13 cellular contexts compared by ENCODE assay signal in genomic region chr12:21354641-21355040, GRCh38. TPM values are rescaled to one million over a fixed set of nuclear protein-coding genes. Genes with fewer than 3 reads are reported as not detected.
DNase-seq lines count a peak whose midpoint lies in the region; TF ChIP-seq lines count a peak whose summit lies in the region.
"Had no signal": no experiment of that assay in that cellular context is flagged by ENCODE, and none has a peak within 500 bp of the region (broad histone marks: within the 10 kb centered on the region; RNA-seq: fewer than 3 reads in every experiment).

No MANE protein-coding gene starts in this region.

- no peaks in the 10 kb centered on the region for H3K4me1 Mint-ChIP-seq in Calu3 (ENCODE audit: low read depth, unreplicated experiment)

- no peaks in the 10 kb centered on the region for H3K36me3 Mint-ChIP-seq in Calu3 (ENCODE audit: insufficient read depth, unreplicated experiment)

- intact Hi-C loops in Calu3 (cut with micrococcal nuclease; ENCODE audit: unreplicated experiment): no loop called here

- no peak overlapping the region for H3K4me3 Mint-ChIP-seq in Calu3 (ENCODE audit: low read depth, unreplicated experiment)
- H3K4me3 Mint-ChIP-seq: CD4-positive, alpha-beta T cell had no signal

- no peak for TF ChIP-seq CTCF in Calu3 (IDR thresholded peaks at IDR 0.05; ENCODE audit: unreplicated experiment)

- CTCF ChIA-PET in Calu3 (lab: Charles Lee): no interaction called here

- H3K27ac Mint-ChIP-seq in Calu3 (ENCODE audit: unreplicated experiment): no peak overlapping the region
- H3K27ac Mint-ChIP-seq: CD4-positive, alpha-beta T cell had no signal

- DNase-seq in EL: peak; percentile 17
- DNase-seq in HS-5 (ENCODE audit: low read depth): peak; percentile 11
- peak; percentile 15 for DNase-seq in RKO (ENCODE audit: low spot score)
- peak; percentile 5 for DNase-seq in kidney tubule cell (ENCODE audit: low spot score)
- no peak for DNase-seq in HuH-7 (ENCODE audit: low spot score)
- no peak for DNase-seq in Calu3
- DNase-seq in C1 segment of cervical spinal cord (lab: John Stamatoyannopoulos, UW): no peak
- DNase-seq: 8988T; ACHN; CD4-positive, alpha-beta T cell; DMS79; GF-D8 had no signal

- H3K9me3 Mint-ChIP-seq in Calu3 (ENCODE audit: low read depth, unreplicated experiment): no peaks in the 10 kb centered on the region
- H3K9me3 Mint-ChIP-seq: CD4-positive, alpha-beta T cell had no signal

- BruUV-seq in Calu3 (replicated peaks; lab: Mats Ljungman, UMichigan): no TSS peak

- H3K27me3 Mint-ChIP-seq in Calu3 (ENCODE audit: unreplicated experiment): no peaks in the 10 kb centered on the region

RNA-seq across cellular contexts. Expression of gene IAPP, which starts 18.1 kb away (rescaled TPM):
- total RNA-seq in Calu3 (2022): not detected in 2 replicates
- total RNA-seq: CD4-positive, alpha-beta T cell; H1 had no signal

RNA-seq across cellular contexts. Expression of gene SLCO1A2, which starts 19.9 kb away (rescaled TPM):
- total RNA-seq in Calu3 (2022): not detected in 2 replicates
- total RNA-seq: CD4-positive, alpha-beta T cell had no signal

Comparison
In these comparisons a context has a peak if more than half of its experiments do, and no peak if none do; other contexts are left out.
1. DNase-seq: peak in EL (single experiment), HS-5 (single experiment), RKO (single experiment) and kidney tubule cell (single experiment); none in HuH-7 (single experiment), Calu3 (single experiment) and C1 segment of cervical spinal cord (0 of 14).